In the genomic region with DNA sequence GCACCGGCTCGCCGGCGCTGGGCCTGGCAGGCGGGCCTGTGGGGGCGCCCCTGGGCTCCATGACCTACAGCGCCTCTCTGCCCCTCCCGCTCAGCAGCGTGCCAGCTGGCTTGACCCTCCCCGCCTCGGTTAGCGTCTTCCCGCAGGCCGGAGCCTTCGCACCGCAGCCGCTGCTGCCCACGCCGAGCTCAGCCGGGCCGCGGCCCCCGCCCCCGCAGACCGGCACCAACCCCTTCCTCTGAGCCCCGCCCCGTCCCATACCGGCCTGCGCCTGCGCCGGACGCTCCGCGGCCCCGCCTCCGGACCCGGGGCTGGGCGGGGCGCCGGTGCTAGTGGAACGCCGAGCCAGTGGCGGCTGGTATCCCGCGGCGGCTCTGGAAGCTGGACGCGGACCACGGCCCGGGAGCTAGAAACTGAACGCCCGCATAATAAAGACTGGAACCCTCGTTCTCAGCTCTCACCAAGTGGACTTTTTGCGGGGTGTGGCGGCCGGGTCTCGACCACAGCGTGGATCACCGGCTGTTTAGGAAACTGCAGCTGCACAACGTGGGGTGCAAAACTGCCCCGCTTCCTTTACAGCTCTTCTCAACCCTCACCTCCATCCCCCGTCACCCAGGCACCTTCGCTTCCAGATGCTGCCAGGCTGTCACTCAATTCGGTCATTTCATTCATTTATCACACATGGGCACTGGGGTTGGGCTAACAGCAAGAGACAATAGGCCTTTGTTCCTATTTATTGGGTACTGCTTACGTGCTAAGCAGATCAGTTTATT, we compare ENCODE assay signal across 1 cellular context.
TF ChIP-seq lines count a peak whose summit lies in the region.

No MANE protein-coding gene starts in this region.

TF ChIP-seq in HepG2, 621 proteins besides CTCF, POLR2A, EP300 and RAD21 (continues in another document):
- TF ChIP-seq MLXIP (CRISPR knock-in tag; IDR thresholded peaks at IDR 0.05; ENCODE audit: borderline replicate concordance): 0 out of 2 replicates have a peak, but pooled peaks have one; percentile 14
- 0 out of 2 replicates have a peak, but pooled peaks have one; percentile 27 for TF ChIP-seq RBAK (CRISPR knock-in tag; IDR thresholded peaks at IDR 0.05)
- 0 out of 2 replicates have a peak, but pooled peaks have one; percentile 17 for TF ChIP-seq HMG20A (CRISPR knock-in tag; IDR thresholded peaks at IDR 0.05; ENCODE audit: borderline replicate concordance)
- TF ChIP-seq ZBTB21 (CRISPR knock-in tag; IDR thresholded peaks at IDR 0.05): no peak
- no peak; the same call in 1 of the 2 replicates for TF ChIP-seq TARDBP (CRISPR knock-in tag; IDR thresholded peaks at IDR 0.05)
- TF ChIP-seq ZNF781 (CRISPR knock-in tag; IDR thresholded peaks at IDR 0.05; ENCODE audit: borderline replicate concordance, not compliant biosample characterization): no peak
- TF ChIP-seq KDM5A (IDR thresholded peaks at IDR 0.05; ENCODE audit: borderline replicate concordance, low read length): 0 out of 2 replicates have a peak, but pooled peaks have one; percentile 5
- TF ChIP-seq, protein P1, sequence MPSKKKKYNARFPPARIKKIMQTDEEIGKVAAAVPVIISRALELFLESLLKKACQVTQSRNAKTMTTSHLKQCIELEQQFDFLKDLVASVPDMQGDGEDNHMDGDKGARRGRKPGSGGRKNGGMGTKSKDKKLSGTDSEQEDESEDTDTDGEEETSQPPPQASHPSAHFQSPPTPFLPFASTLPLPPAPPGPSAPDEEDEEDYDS (CRISPR knock-in tag; IDR thresholded peaks at IDR 0.05): peak; percentile 77
- TF ChIP-seq, protein P2, sequence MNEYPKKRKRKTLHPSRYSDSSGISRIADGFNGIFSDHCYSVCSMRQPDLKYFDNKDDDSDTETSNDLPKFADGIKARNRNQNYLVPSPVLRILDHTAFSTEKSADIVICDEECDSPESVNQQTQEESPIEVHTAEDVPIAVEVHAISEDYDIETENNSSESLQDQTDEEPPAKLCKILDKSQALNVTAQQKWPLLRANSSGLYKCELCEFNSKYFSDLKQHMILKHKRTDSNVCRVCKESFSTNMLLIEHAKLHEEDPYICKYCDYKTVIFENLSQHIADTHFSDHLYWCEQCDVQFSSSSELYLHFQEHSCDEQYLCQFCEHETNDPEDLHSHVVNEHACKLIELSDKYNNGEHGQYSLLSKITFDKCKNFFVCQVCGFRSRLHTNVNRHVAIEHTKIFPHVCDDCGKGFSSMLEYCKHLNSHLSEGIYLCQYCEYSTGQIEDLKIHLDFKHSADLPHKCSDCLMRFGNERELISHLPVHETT (CRISPR knock-in tag; conservative IDR thresholded peaks at IDR 0.05): 0 out of 2 replicates have a peak, but pooled peaks have one; percentile 65
- TF ChIP-seq ZFP36L1 (CRISPR knock-in tag; IDR thresholded peaks at IDR 0.05): 0 out of 2 replicates have a peak, but pooled peaks have one; percentile 42
- TF ChIP-seq NPAS2 (CRISPR knock-in tag; IDR thresholded peaks at IDR 0.05; ENCODE audit: borderline replicate concordance): no peak
- TF ChIP-seq RFX5 (IDR thresholded peaks at IDR 0.05; ENCODE audit: low read depth, low read length): 0 out of 2 replicates have a peak, but pooled peaks have one; percentile 20
- TF ChIP-seq ZNF513 (CRISPR knock-in tag; conservative IDR thresholded peaks at IDR 0.05): no peak
- TF ChIP-seq KDM2A (CRISPR knock-in tag; IDR thresholded peaks at IDR 0.05; ENCODE audit: borderline replicate concordance, low read depth): peak; percentile 74
- peak; percentile 95 for TF ChIP-seq SALL2 (CRISPR knock-in tag; IDR thresholded peaks at IDR 0.05)
- TF ChIP-seq, protein P3, sequence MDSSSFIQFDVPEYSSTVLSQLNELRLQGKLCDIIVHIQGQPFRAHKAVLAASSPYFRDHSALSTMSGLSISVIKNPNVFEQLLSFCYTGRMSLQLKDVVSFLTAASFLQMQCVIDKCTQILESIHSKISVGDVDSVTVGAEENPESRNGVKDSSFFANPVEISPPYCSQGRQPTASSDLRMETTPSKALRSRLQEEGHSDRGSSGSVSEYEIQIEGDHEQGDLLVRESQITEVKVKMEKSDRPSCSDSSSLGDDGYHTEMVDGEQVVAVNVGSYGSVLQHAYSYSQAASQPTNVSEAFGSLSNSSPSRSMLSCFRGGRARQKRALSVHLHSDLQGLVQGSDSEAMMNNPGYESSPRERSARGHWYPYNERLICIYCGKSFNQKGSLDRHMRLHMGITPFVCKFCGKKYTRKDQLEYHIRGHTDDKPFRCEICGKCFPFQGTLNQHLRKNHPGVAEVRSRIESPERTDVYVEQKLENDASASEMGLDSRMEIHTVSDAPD (CRISPR knock-in tag; IDR thresholded peaks at IDR 0.05): peak; percentile 18; the same call in 1 of the 2 replicates
- no peak for TF ChIP-seq NBN (conservative IDR thresholded peaks at IDR 0.05)
- TF ChIP-seq SIX1 (CRISPR knock-in tag; IDR thresholded peaks at IDR 0.05; ENCODE audit: borderline replicate concordance): no peak
- TF ChIP-seq ZNF225 (CRISPR knock-in tag; IDR thresholded peaks at IDR 0.05): peak; percentile 51; the same call in 1 of the 2 replicates
- peak; percentile 56; the same call in 1 of the 2 replicates for TF ChIP-seq ESRRA (CRISPR knock-in tag; IDR thresholded peaks at IDR 0.05; ENCODE audit: low read depth)
- TF ChIP-seq ZIK1 (CRISPR knock-in tag; IDR thresholded peaks at IDR 0.05; ENCODE audit: borderline replicate concordance, low read depth): peak; percentile 95
- no peak for TF ChIP-seq PAX8 (CRISPR knock-in tag; IDR thresholded peaks at IDR 0.05; ENCODE audit: borderline replicate concordance)
- no peak for TF ChIP-seq ZNF484 (CRISPR knock-in tag; IDR thresholded peaks at IDR 0.05; ENCODE audit: borderline replicate concordance, low read depth)
- TF ChIP-seq, protein P4, sequence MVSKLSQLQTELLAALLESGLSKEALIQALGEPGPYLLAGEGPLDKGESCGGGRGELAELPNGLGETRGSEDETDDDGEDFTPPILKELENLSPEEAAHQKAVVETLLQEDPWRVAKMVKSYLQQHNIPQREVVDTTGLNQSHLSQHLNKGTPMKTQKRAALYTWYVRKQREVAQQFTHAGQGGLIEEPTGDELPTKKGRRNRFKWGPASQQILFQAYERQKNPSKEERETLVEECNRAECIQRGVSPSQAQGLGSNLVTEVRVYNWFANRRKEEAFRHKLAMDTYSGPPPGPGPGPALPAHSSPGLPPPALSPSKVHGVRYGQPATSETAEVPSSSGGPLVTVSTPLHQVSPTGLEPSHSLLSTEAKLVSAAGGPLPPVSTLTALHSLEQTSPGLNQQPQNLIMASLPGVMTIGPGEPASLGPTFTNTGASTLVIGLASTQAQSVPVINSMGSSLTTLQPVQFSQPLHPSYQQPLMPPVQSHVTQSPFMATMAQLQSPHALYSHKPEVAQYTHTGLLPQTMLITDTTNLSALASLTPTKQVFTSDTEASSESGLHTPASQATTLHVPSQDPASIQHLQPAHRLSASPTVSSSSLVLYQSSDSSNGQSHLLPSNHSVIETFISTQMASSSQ (IDR thresholded peaks at IDR 0.05; ENCODE audit: low read depth): no peak
- TF ChIP-seq, protein P4 (CRISPR knock-in tag; IDR thresholded peaks at IDR 0.05; ENCODE audit: borderline replicate concordance): peak; percentile 75; the same call in 1 of the 2 replicates
- no peak; the same call in 1 of the 2 replicates for TF ChIP-seq DMAP1 (CRISPR knock-in tag; IDR thresholded peaks at IDR 0.05)
- peak; percentile 36 for TF ChIP-seq ZEB1 (IDR thresholded peaks at IDR 0.05; ENCODE audit: insufficient replicate concordance, low read depth)
- TF ChIP-seq ZNF383 (CRISPR knock-in tag; IDR thresholded peaks at IDR 0.05; ENCODE audit: borderline replicate concordance): peak; percentile 43; the same call in 1 of the 2 replicates
- peak; percentile 22 for TF ChIP-seq XRCC5 (optimal IDR thresholded peaks at IDR 0.05; ENCODE audit: low read length)
- 0 out of 2 replicates have a peak, but pooled peaks have one; percentile 43 for TF ChIP-seq YEATS2 (CRISPR knock-in tag; IDR thresholded peaks at IDR 0.05; ENCODE audit: borderline replicate concordance)
- TF ChIP-seq, protein P5, sequence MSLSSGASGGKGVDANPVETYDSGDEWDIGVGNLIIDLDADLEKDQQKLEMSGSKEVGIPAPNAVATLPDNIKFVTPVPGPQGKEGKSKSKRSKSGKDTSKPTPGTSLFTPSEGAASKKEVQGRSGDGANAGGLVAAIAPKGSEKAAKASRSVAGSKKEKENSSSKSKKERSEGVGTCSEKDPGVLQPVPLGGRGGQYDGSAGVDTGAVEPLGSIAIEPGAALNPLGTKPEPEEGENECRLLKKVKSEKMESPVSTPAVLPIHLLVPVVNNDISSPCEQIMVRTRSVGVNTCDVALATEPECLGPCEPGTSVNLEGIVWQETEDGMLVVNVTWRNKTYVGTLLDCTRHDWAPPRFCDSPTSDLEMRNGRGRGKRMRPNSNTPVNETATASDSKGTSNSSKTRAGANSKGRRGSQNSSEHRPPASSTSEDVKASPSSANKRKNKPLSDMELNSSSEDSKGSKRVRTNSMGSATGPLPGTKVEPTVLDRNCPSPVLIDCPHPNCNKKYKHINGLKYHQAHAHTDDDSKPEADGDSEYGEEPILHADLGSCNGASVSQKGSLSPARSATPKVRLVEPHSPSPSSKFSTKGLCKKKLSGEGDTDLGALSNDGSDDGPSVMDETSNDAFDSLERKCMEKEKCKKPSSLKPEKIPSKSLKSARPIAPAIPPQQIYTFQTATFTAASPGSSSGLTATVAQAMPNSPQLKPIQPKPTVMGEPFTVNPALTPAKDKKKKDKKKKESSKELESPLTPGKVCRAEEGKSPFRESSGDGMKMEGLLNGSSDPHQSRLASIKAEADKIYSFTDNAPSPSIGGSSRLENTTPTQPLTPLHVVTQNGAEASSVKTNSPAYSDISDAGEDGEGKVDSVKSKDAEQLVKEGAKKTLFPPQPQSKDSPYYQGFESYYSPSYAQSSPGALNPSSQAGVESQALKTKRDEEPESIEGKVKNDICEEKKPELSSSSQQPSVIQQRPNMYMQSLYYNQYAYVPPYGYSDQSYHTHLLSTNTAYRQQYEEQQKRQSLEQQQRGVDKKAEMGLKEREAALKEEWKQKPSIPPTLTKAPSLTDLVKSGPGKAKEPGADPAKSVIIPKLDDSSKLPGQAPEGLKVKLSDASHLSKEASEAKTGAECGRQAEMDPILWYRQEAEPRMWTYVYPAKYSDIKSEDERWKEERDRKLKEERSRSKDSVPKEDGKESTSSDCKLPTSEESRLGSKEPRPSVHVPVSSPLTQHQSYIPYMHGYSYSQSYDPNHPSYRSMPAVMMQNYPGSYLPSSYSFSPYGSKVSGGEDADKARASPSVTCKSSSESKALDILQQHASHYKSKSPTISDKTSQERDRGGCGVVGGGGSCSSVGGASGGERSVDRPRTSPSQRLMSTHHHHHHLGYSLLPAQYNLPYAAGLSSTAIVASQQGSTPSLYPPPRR (CRISPR knock-in tag; IDR thresholded peaks at IDR 0.05; ENCODE audit: borderline replicate concordance): no peak
- TF ChIP-seq, protein P6, sequence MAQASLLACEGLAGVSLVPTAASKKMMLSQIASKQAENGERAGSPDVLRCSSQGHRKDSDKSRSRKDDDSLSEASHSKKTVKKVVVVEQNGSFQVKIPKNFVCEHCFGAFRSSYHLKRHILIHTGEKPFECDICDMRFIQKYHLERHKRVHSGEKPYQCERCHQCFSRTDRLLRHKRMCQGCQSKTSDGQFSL (CRISPR knock-in tag; IDR thresholded peaks at IDR 0.05): no peak
- TF ChIP-seq, protein P7, sequence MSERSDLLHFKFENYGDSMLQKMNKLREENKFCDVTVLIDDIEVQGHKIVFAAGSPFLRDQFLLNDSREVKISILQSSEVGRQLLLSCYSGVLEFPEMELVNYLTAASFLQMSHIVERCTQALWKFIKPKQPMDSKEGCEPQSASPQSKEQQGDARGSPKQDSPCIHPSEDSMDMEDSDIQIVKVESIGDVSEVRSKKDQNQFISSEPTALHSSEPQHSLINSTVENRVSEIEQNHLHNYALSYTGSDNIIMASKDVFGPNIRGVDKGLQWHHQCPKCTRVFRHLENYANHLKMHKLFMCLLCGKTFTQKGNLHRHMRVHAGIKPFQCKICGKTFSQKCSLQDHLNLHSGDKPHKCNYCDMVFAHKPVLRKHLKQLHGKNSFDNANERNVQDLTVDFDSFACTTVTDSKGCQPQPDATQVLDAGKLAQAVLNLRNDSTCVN (CRISPR knock-in tag; IDR thresholded peaks at IDR 0.05; ENCODE audit: borderline replicate concordance): peak; percentile 47; the same call in 1 of the 2 replicates
- peak; percentile 82; the same call in 1 of the 2 replicates for TF ChIP-seq SP4 (CRISPR knock-in tag; IDR thresholded peaks at IDR 0.05)
- TF ChIP-seq DR1 (CRISPR knock-in tag; IDR thresholded peaks at IDR 0.05): peak; percentile 43; the same call in 1 of the 2 replicates
